In genomic region chr15:36818260-36818659, GRCh38 we compare ENCODE assay signal across 18 cellular contexts.
"Had no signal": no experiment of that assay in that cellular context is flagged by ENCODE, and none has a peak within 500 bp of the region (broad histone marks: within the 10 kb centered on the region; RNA-seq: fewer than 3 reads in every experiment).

No MANE protein-coding gene starts in this region.

- H3K4me3 Mint-ChIP-seq: effector memory CD8-positive, alpha-beta T cell; naive thymus-derived CD8-positive, alpha-beta T cell; stimulated activated naive B cell treated with anti-CD40 and anti-IgM and Interleukin-4, amounts not matched to agents 10 μg/mL and 1 μg/mL and 100 μg/mL, for 72 hours; stimulated activated naive CD8-positive, alpha-beta T cell treated with anti-CD3 and anti-CD28 coated beads, Interleukin-15, amount 100 ng/mL, for 72 hours had no signal

- H3K4me1 Mint-ChIP-seq: naive thymus-derived CD8-positive, alpha-beta T cell; stimulated activated naive B cell treated with anti-CD40 and anti-IgM and Interleukin-4, amounts not matched to agents 10 μg/mL and 1 μg/mL and 100 μg/mL, for 72 hours; stimulated activated naive CD8-positive, alpha-beta T cell treated with anti-CD3 and anti-CD28 coated beads, Interleukin-15, amount 100 ng/mL, for 72 hours had no signal

- H3K27me3 ChIP-seq: esophagus squamous epithelium, foreskin keratinocyte, neutrophil, right atrium auricular region, sigmoid colon, transverse colon had no signal

- H3K36me3 ChIP-seq: esophagus squamous epithelium, neutrophil, right atrium auricular region, sigmoid colon, thoracic aorta, transverse colon had no signal

- H3K27me3 Mint-ChIP-seq: effector memory CD8-positive, alpha-beta T cell; stimulated activated naive B cell treated with anti-CD40 and anti-IgM and Interleukin-4, amounts not matched to agents 10 μg/mL and 1 μg/mL and 100 μg/mL, for 72 hours; stimulated activated naive CD8-positive, alpha-beta T cell treated with anti-CD3 and anti-CD28 coated beads, Interleukin-15, amount 100 ng/mL, for 72 hours had no signal

- H3K4me3 ChIP-seq: esophagus squamous epithelium, mucosa of descending colon, right atrium auricular region, sigmoid colon, skin epidermis, thoracic aorta, transverse colon had no signal

- DNase-seq: effector memory CD8-positive, alpha-beta T cell; esophagus squamous epithelium; foreskin keratinocyte; kidney glomerular epithelial cell; mammary epithelial cell; naive thymus-derived CD8-positive, alpha-beta T cell; sigmoid colon; stimulated activated CD4-positive, alpha-beta T cell treated with anti-CD3 and anti-CD28 coated beads, Interleukin-2, amount 100 ng/mL, for 24 hours; stimulated activated CD4-positive, alpha-beta T cell treated with anti-CD3 and anti-CD28 coated beads, Interleukin-4, amount 100 ng/mL, for 4 hours; stimulated activated naive B cell treated with anti-CD40 and anti-IgM and Interleukin-4, amounts not matched to agents 10 μg/mL and 1 μg/mL and 100 μg/mL, for 72 hours; stimulated activated naive CD8-positive, alpha-beta T cell treated with anti-CD3 and anti-CD28 coated beads, Interleukin-15, amount 100 ng/mL, for 72 hours; transverse colon had no signal

- H3K4me1 ChIP-seq: right atrium auricular region had no signal

- H3K27ac Mint-ChIP-seq: effector memory CD8-positive, alpha-beta T cell; stimulated activated naive B cell treated with anti-CD40 and anti-IgM and Interleukin-4, amounts not matched to agents 10 μg/mL and 1 μg/mL and 100 μg/mL, for 72 hours; stimulated activated naive CD8-positive, alpha-beta T cell treated with anti-CD3 and anti-CD28 coated beads, Interleukin-15, amount 100 ng/mL, for 72 hours had no signal

- H3K9me3 ChIP-seq: esophagus squamous epithelium, mucosa of descending colon, neutrophil, right atrium auricular region, sigmoid colon, thoracic aorta, transverse colon had no signal

- H3K36me3 Mint-ChIP-seq: stimulated activated naive B cell treated with anti-CD40 and anti-IgM and Interleukin-4, amounts not matched to agents 10 μg/mL and 1 μg/mL and 100 μg/mL, for 72 hours had no signal

- H3K27ac ChIP-seq: epithelial cell of prostate, esophagus squamous epithelium, foreskin keratinocyte, neutrophil, right atrium auricular region, sigmoid colon, skin epidermis, thoracic aorta, transverse colon had no signal

- H3K9me3 Mint-ChIP-seq: effector memory CD8-positive, alpha-beta T cell had no signal
